Comparison of ENCODE assay signal across 10 cellular contexts in genomic region chr13:37617162-37617561, GRCh38. TPM values are rescaled to one million over a fixed set of nuclear protein-coding genes. Genes with fewer than 3 reads are reported as not detected.
DNase-seq lines count a peak whose midpoint lies in the region; ATAC-seq and TF ChIP-seq lines count a peak whose summit lies in the region.
"Had no signal": no experiment of that assay in that cellular context is flagged by ENCODE, and none has a peak within 500 bp of the region (broad histone marks: within the 10 kb centered on the region; RNA-seq: fewer than 3 reads in every experiment).

No MANE protein-coding gene starts in this region.

- no peak overlapping the region for H3K4me3 ChIP-seq in SJSA1
- H3K4me3 ChIP-seq in osteoblast (ENCODE audit: insufficient read depth, low read length): no peak overlapping the region

- no peaks in the 10 kb centered on the region for H3K36me3 Mint-ChIP-seq in nephron progenitor cell (ENCODE audit: low read depth)

- H3K27me3 ChIP-seq in SJSA1 (replicated peaks) (no peaks in the 10 kb centered on the region), osteoblast (ENCODE audit: insufficient read depth, low read length) (no peaks in the 10 kb centered on the region)

- peaks cover 12% of the 10 kb centered on the region for H3K4me1 Mint-ChIP-seq in nephron progenitor cell

- TF ChIP-seq CTCF in osteoblast (IDR thresholded peaks at IDR 0.05; ENCODE audit: extremely low read depth, low read depth, low read length): no peak
- no peak for TF ChIP-seq CTCF in nephron progenitor cell (IDR thresholded peaks at IDR 0.05)

- H4K20me1 ChIP-seq in osteoblast (ENCODE audit: insufficient read depth, low read length): no peaks in the 10 kb centered on the region

- peaks cover 5% of the 10 kb centered on the region for H3K9me3 Mint-ChIP-seq in nephron progenitor cell

- H3K27ac Mint-ChIP-seq in nephron progenitor cell: no peak overlapping the region

- no peak overlapping the region for H2AFZ ChIP-seq in osteoblast (ENCODE audit: low read length)

- H3K4me2 ChIP-seq in osteoblast (ENCODE audit: insufficient read depth, low read length): peak overlapping the region; percentile 51

- H3K9me3 ChIP-seq in SJSA1 (replicated peaks) (no peaks in the 10 kb centered on the region), osteoblast (ENCODE audit: low read depth, low read length) (no peaks in the 10 kb centered on the region)

- DNase-seq in ELF-1 (ENCODE audit: low read depth, low spot score) (peak; percentile 3), SJSA1 (ENCODE audit: low read depth in 1 of 2, low spot score in 2 of 2) (peak; percentile 65 to 90), fibroblast of peridontal ligament (ENCODE audit: extremely low read depth) (peak; percentile 78), osteoblast (ENCODE audit: insufficient read length, low spot score, missing footprints) (no peak), nephron progenitor cell (no peak), SKM-1 treated with dmso at 0.1 percent for 144 hours (lab: John Stamatoyannopoulos, UW; ENCODE audit: unreplicated experiment) (no peak), DMS153 (lab: John Stamatoyannopoulos, UW) (no peak)
- DNase-seq: DMS 273 treated with DMSO at 0.1 percent for 48 hours, small intestine had no signal

- H3K79me2 ChIP-seq in osteoblast (ENCODE audit: insufficient read depth, low read length): no peaks in the 10 kb centered on the region

- H3K27ac ChIP-seq in SJSA1 (peak overlapping the region; percentile 99), osteoblast (ENCODE audit: low read depth, low read length) (peak overlapping the region; percentile 92)

- H3K36me3 ChIP-seq in SJSA1: no peaks in the 10 kb centered on the region
- H3K36me3 ChIP-seq in osteoblast (ENCODE audit: insufficient read depth, low read length): no peaks in the 10 kb centered on the region

- H3K4me3 Mint-ChIP-seq in nephron progenitor cell: no peak overlapping the region

- H3K4me1 ChIP-seq in SJSA1 (replicated peaks) (peaks cover 47% of the 10 kb centered on the region), osteoblast (ENCODE audit: insufficient read depth, low read length) (peaks cover 40% of the 10 kb centered on the region)

- no peaks in the 10 kb centered on the region for H3K27me3 Mint-ChIP-seq in nephron progenitor cell (ENCODE audit: low read depth, poor library complexity)

- no peak for ATAC-seq in HG02884 (IDR thresholded peaks at IDR 0.05; ENCODE audit: unreplicated experiment)

RNA-seq across cellular contexts. Expression of gene POSTN, which starts 18.6 kb away (rescaled TPM):
- 0.22 TPM in 1 of 2 replicates, not detected in the other for total RNA-seq in SJSA1 (2014; rRNA removed; shearing (Covaris generic))
- total RNA-seq in osteoblast: 1,081 and 1,287 TPM in 2 replicates

Comparison
In these comparisons a context has a peak if more than half of its experiments do, and no peak if none do; other contexts are left out.
1. DNase-seq: peak in ELF-1 (single experiment), SJSA1 (2 of 2) and fibroblast of peridontal ligament (single experiment); none in osteoblast (single experiment), nephron progenitor cell (single experiment), SKM-1 treated with dmso at 0.1 percent for 144 hours (single experiment) and DMS153 (single experiment).
2. RNA of gene POSTN, which starts 18.6 kb away (total RNA-seq): 1,081 to 1,287 TPM in osteoblast; 0.22 TPM in SJSA1; every median in the first group is over 100 times any median in the second.